1 cellular context compared by ENCODE assay signal in genomic region chr16:10257642-10258251, GRCh38.
TF ChIP-seq lines count a peak whose summit lies in the region.
"Not testable (repeated sequence)": the region's sequence is repeated elsewhere in the genome, so short reads cannot be mapped to it uniquely, and the experiment has no call there.

No MANE protein-coding gene starts in this region.

TF ChIP-seq in HepG2, 621 proteins besides CTCF, POLR2A, EP300 and RAD21 (continued from another document and continues in another):
- TF ChIP-seq RERE (CRISPR knock-in tag; IDR thresholded peaks at IDR 0.05; ENCODE audit: low read depth) (0 out of 2 replicates have a peak, but pooled peaks have one; percentile 18), ZNF883 (CRISPR knock-in tag; IDR thresholded peaks at IDR 0.05; ENCODE audit: not compliant biosample characterization) (peak; percentile 60), WIZ (CRISPR knock-in tag; IDR thresholded peaks at IDR 0.05) (0 out of 2 replicates have a peak, but pooled peaks have one; percentile 37), ZFP90 (CRISPR knock-in tag; IDR thresholded peaks at IDR 0.05; ENCODE audit: borderline replicate concordance) (0 out of 2 replicates have a peak, but pooled peaks have one; percentile 16), ZNF362 (CRISPR knock-in tag; IDR thresholded peaks at IDR 0.05; ENCODE audit: borderline replicate concordance) (0 out of 2 replicates have a peak, but pooled peaks have one; percentile 4), ZMYM2 (CRISPR knock-in tag; IDR thresholded peaks at IDR 0.05) (peak; percentile 93), GATAD2A (CRISPR knock-in tag; IDR thresholded peaks at IDR 0.05) (peak; percentile 50; the same call in 1 of the 2 replicates), HMG20A (CRISPR knock-in tag; IDR thresholded peaks at IDR 0.05; ENCODE audit: borderline replicate concordance) (peak; percentile 71; the same call in 1 of the 2 replicates), ADNP (CRISPR knock-in tag; IDR thresholded peaks at IDR 0.05) (0 out of 2 replicates have a peak, but pooled peaks have one; percentile 45), PHF8 (CRISPR knock-in tag; IDR thresholded peaks at IDR 0.05) (peak; percentile 14; the same call in 1 of the 2 replicates), ZXDC (CRISPR knock-in tag; IDR thresholded peaks at IDR 0.05) (0 out of 2 replicates have a peak, but pooled peaks have one; percentile 21), ZNF556 (CRISPR knock-in tag; IDR thresholded peaks at IDR 0.05; ENCODE audit: borderline replicate concordance) (peak; percentile 48), ZNF891 (CRISPR knock-in tag; IDR thresholded peaks at IDR 0.05) (0 out of 2 replicates have a peak, but pooled peaks have one; percentile 70), ELF3 (CRISPR knock-in tag; IDR thresholded peaks at IDR 0.05) (peak; percentile 66), IRF9 (CRISPR knock-in tag; IDR thresholded peaks at IDR 0.05; ENCODE audit: borderline replicate concordance) (0 out of 2 replicates have a peak, but pooled peaks have one; percentile 38), ZNF713 (CRISPR knock-in tag; IDR thresholded peaks at IDR 0.05) (0 out of 2 replicates have a peak, but pooled peaks have one; percentile 53), SATB2 (CRISPR knock-in tag; IDR thresholded peaks at IDR 0.05) (peak; percentile 62; the same call in 1 of the 2 replicates), ZNF350 (CRISPR knock-in tag; IDR thresholded peaks at IDR 0.05; ENCODE audit: borderline replicate concordance, low read depth) (0 out of 2 replicates have a peak, but pooled peaks have one; percentile 60), SOX5 (CRISPR knock-in tag; IDR thresholded peaks at IDR 0.05; ENCODE audit: borderline replicate concordance) (peak; percentile 48), CREB1 (CRISPR knock-in tag; IDR thresholded peaks at IDR 0.05) (0 out of 2 replicates have a peak, but pooled peaks have one; percentile 1), ARHGAP35 (CRISPR knock-in tag; IDR thresholded peaks at IDR 0.05; ENCODE audit: borderline replicate concordance) (peak; percentile 42; the same call in 1 of the 2 replicates), TOPORS (CRISPR knock-in tag; IDR thresholded peaks at IDR 0.05) (peak; percentile 10; the same call in 1 of the 2 replicates), ATF5 (CRISPR knock-in tag; IDR thresholded peaks at IDR 0.05; ENCODE audit: low read depth) (0 out of 2 replicates have a peak, but pooled peaks have one; percentile 12), KLF16 (CRISPR knock-in tag; IDR thresholded peaks at IDR 0.05) (peak in 1 of 2 experiments; percentile 29; a peak in 2 of 4 replicates), ZNF607 (CRISPR knock-in tag; IDR thresholded peaks at IDR 0.05; ENCODE audit: borderline replicate concordance) (0 out of 2 replicates have a peak, but pooled peaks have one; percentile 3), STAG1 (CRISPR knock-in tag; IDR thresholded peaks at IDR 0.05) (0 out of 2 replicates have a peak, but pooled peaks have one; percentile 11), FOXA3 (CRISPR knock-in tag; IDR thresholded peaks at IDR 0.05) (peak; percentile 36), FOXK1 (CRISPR knock-in tag; IDR thresholded peaks at IDR 0.05; ENCODE audit: borderline replicate concordance, low read depth) (peak; percentile 53; the same call in 1 of the 2 replicates), ZBTB33 (CRISPR knock-in tag; IDR thresholded peaks at IDR 0.05) (0 out of 2 replicates have a peak, but pooled peaks have one; percentile 8), SPEN (CRISPR knock-in tag; IDR thresholded peaks at IDR 0.05; ENCODE audit: low read depth) (peak; percentile 15; the same call in 1 of the 2 replicates), HNF1B (CRISPR knock-in tag; IDR thresholded peaks at IDR 0.05) (peak; percentile 49; the same call in 1 of the 2 replicates), THAP9 (CRISPR knock-in tag; IDR thresholded peaks at IDR 0.05; ENCODE audit: borderline replicate concordance) (peak; percentile 59; the same call in 1 of the 2 replicates), ZNF501 (CRISPR knock-in tag; IDR thresholded peaks at IDR 0.05) (0 out of 2 replicates have a peak, but pooled peaks have one; percentile 17), KAT7 (CRISPR knock-in tag; IDR thresholded peaks at IDR 0.05; ENCODE audit: borderline replicate concordance) (0 out of 2 replicates have a peak, but pooled peaks have one; percentile 22)
- not testable (repeated sequence) for TF ChIP-seq CREB1 (IDR thresholded peaks at IDR 0.05)
